ENCODE assay signal across 8 cellular contexts in the genomic region with DNA sequence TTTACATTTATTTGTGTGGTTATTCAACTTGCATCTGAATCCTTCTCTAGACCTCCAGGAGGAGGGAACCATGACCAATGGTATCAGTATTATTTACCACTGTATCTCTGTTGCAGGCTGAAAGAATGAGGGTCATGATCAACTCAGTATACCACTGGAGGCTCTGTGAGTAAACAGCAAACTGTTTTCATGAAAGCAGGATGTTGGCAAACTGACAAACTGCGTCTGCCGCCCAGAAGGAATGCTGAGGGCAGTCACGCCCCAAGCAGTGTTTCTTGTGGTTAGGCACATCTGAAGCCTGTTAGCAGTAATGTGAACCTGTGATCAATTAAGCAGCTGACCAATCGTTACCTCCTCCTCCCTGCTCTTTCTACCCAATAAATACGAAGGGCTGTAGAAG. TPM values are rescaled to one million over a fixed set of nuclear protein-coding genes. Genes with fewer than 3 reads are reported as not detected.
DNase-seq lines count a peak whose midpoint lies in the region; FAIRE-seq and TF ChIP-seq lines count a peak whose summit lies in the region.
"Not testable (repeated sequence)": the region's sequence is repeated elsewhere in the genome, so short reads cannot be mapped to it uniquely, and the experiment has no call there.
"Had no signal": no experiment of that assay in that cellular context is flagged by ENCODE, and none has a peak within 500 bp of the region (broad histone marks: within the 10 kb centered on the region; RNA-seq: fewer than 3 reads in every experiment).

No MANE protein-coding gene starts in this region.

- DNase-seq in Calu3 = peak; percentile 82
- peak; percentile 23 for DNase-seq in H4 (ENCODE audit: low spot score)
- peak; percentile 47 for DNase-seq in M059J (ENCODE audit: low read depth)
- DNase-seq in SW480 (ENCODE audit: low spot score) = peak; percentile 87
- peak; percentile 75 for DNase-seq in bronchial epithelial cell (ENCODE audit: low read depth)
- DNase-seq in fibroblast of mammary gland (ENCODE audit: low read depth) = peak; percentile 86
- peak; percentile 91 to 92 for DNase-seq in trophoblast cell

- H4K12ac ChIP-seq in trophoblast cell (ENCODE audit: low read depth, low read length) = not testable (repeated sequence)

- not testable (repeated sequence) for BruUV-seq in Calu3 (replicated peaks; lab: Mats Ljungman, UMichigan)

- H3K9me3 ChIP-seq in trophoblast cell (ENCODE audit: insufficient read depth, low read depth, low read length) = not testable (repeated sequence)

- H3K4ac ChIP-seq in trophoblast cell (ENCODE audit: low read depth, low read length) = not testable (repeated sequence)

- WGBS in trophoblast cell (ENCODE audit: extremely low coverage, insufficient coverage, insufficient read length) = no CpG with 5 or more reads among the region's 5 CpGs

- not testable (repeated sequence) for H3K79me1 ChIP-seq in trophoblast cell (ENCODE audit: low read length)

- H3K27me3 ChIP-seq in bronchial epithelial cell (ENCODE audit: control insufficient read depth, insufficient read depth, low read length); trophoblast cell (ENCODE audit: insufficient read depth, low read length): not testable (repeated sequence)

- not testable (repeated sequence) for H3K18ac ChIP-seq in trophoblast cell (ENCODE audit: low read length)

- not testable (repeated sequence) for H3K79me2 ChIP-seq in trophoblast cell (ENCODE audit: control insufficient read depth, insufficient read depth, low read length, poor library complexity)

- not testable (repeated sequence) for H3K36me3 ChIP-seq in bronchial epithelial cell (ENCODE audit: control insufficient read depth, insufficient read depth, low read length); trophoblast cell (ENCODE audit: control insufficient read depth in 1 of 2, insufficient read depth in 2 of 2, low read length in 2 of 2)

- not testable (repeated sequence) for H3K4me1 ChIP-seq in trophoblast cell (ENCODE audit: control insufficient read depth in 1 of 2, insufficient read depth in 2 of 2, low read length in 2 of 2)

- CTCF ChIA-PET in Calu3 (lab: Charles Lee) = interaction anchor here (0.6 to 1.6 kb wide), 5 partner anchors 22 to 1602 kb away, joined by 3 to 7 read pairs (median 4); no protein-coding TSS in a partner anchor

- peaks cover 36% of the 10 kb centered on the region for H3K27me3 Mint-ChIP-seq in Calu3 (ENCODE audit: unreplicated experiment)

- intact Hi-C loops in Calu3 (cut with micrococcal nuclease; ENCODE audit: unreplicated experiment) = not testable (repeated sequence)

- H2AK5ac ChIP-seq in trophoblast cell (ENCODE audit: low read length) = not testable (repeated sequence)

- H3K4me3 Mint-ChIP-seq in Calu3 (ENCODE audit: low read depth, unreplicated experiment) = not testable (repeated sequence)

- not testable (repeated sequence) for H2BK120ac ChIP-seq in trophoblast cell (ENCODE audit: insufficient read depth, low read length, poor library complexity)

- not testable (repeated sequence) for H4K91ac ChIP-seq in trophoblast cell (ENCODE audit: low read depth, low read length)

- H4K8ac ChIP-seq in trophoblast cell (ENCODE audit: low read depth, low read length) = not testable (repeated sequence)

- not testable (repeated sequence) for H3K36me3 Mint-ChIP-seq in Calu3 (ENCODE audit: insufficient read depth, unreplicated experiment)

- H3K4me1 Mint-ChIP-seq in Calu3 (ENCODE audit: low read depth, unreplicated experiment) = peaks cover 32% of the 10 kb centered on the region

- H3K27ac ChIP-seq in trophoblast cell (ENCODE audit: low read depth, low read length) = not testable (repeated sequence)

- not testable (repeated sequence) for H2BK5ac ChIP-seq in trophoblast cell (ENCODE audit: low read depth, low read length, poor library complexity)

- H3K27ac Mint-ChIP-seq in Calu3 (ENCODE audit: unreplicated experiment) = peak overlapping the region; percentile 25

- H2AFZ ChIP-seq in trophoblast cell (ENCODE audit: insufficient read depth, low read length, poor library complexity) = not testable (repeated sequence)

- FAIRE-seq in bronchial epithelial cell (lab: Jason Lieb, UNC) = not testable (repeated sequence)

- not testable (repeated sequence) for TF ChIP-seq CTCF in Calu3 (IDR thresholded peaks at IDR 0.05; ENCODE audit: unreplicated experiment); bronchial epithelial cell (IDR thresholded peaks at IDR 0.05; ENCODE audit: insufficient read depth, low read length, severe bottlenecking); fibroblast of mammary gland (conservative IDR thresholded peaks at IDR 0.05; ENCODE audit: control insufficient read depth, insufficient read depth, low read depth, low read length)

- not testable (repeated sequence) for H3K23ac ChIP-seq in trophoblast cell (ENCODE audit: low read length)

- H3K4me3 ChIP-seq in bronchial epithelial cell (ENCODE audit: low read depth, low read length); fibroblast of mammary gland (ENCODE audit: control insufficient read depth, low read depth, low read length); trophoblast cell (ENCODE audit: low read depth, low read length): not testable (repeated sequence)

- not testable (repeated sequence) for H3K9me3 Mint-ChIP-seq in Calu3 (ENCODE audit: low read depth, unreplicated experiment)

- H3K14ac ChIP-seq in trophoblast cell (ENCODE audit: low read length) = not testable (repeated sequence)

- not testable (repeated sequence) for H3K4me2 ChIP-seq in trophoblast cell (ENCODE audit: low read length)

- H3K9ac ChIP-seq in trophoblast cell (ENCODE audit: low read length) = not testable (repeated sequence)

- H2BK12ac ChIP-seq in trophoblast cell (ENCODE audit: low read length) = not testable (repeated sequence)

RNA-seq across cellular contexts. Expression of a gene that starts 6.3 kb away (rescaled TPM):
- 190 TPM in 2 replicates for total RNA-seq in Calu3 (2022)
- total RNA-seq in H4 (2014; rRNA removed; shearing (Covaris generic)) = 178 and 199 TPM in 2 replicates
- total RNA-seq in M059J (2014; rRNA removed; shearing (Covaris generic)) = 90.3 and 100 TPM in 2 replicates
- total RNA-seq in bronchial epithelial cell = 62.1 and 69.4 TPM in 2 replicates
- polyA plus RNA-seq in trophoblast cell (2013) = 102 and 104 TPM in 2 replicates

RNA-seq across cellular contexts. Expression of a gene that starts 44.7 kb away (rescaled TPM):
- 83.7 and 84.6 TPM in 2 replicates for total RNA-seq in Calu3 (2022)
- 62.2 and 80.7 TPM in 2 replicates for total RNA-seq in H4 (2014; rRNA removed; shearing (Covaris generic))
- 92.9 and 97.0 TPM in 2 replicates for total RNA-seq in M059J (2014; rRNA removed; shearing (Covaris generic))
- total RNA-seq in bronchial epithelial cell = 14.5 and 21.9 TPM in 2 replicates
- polyA plus RNA-seq in trophoblast cell (2013) = 262 and 276 TPM in 2 replicates
- total RNA-seq: CD4-positive, alpha-beta T cell had no signal

Comparison
In these comparisons a context has a peak if more than half of its experiments do, and no peak if none do; other contexts are left out.
1. DNase-seq: peak in every context shown above with its lines; median percentile 92 in trophoblast cell; 87 in SW480; 86 in fibroblast of mammary gland; 82 in Calu3; 75 in bronchial epithelial cell; 47 in M059J; 23 in H4.